In genomic region chr22:22003233-22003632, GRCh38 we compare ENCODE assay signal across 1 cellular context.
TF ChIP-seq lines count a peak whose summit lies in the region.

No MANE protein-coding gene starts in this region.

TF ChIP-seq in K562, 482 proteins besides CTCF, POLR2A, EP300 and RAD21 (continued from another document):
- no peak for TF ChIP-seq ZBTB9 (CRISPR knock-in tag; IDR thresholded peaks at IDR 0.05)
- TF ChIP-seq SRSF9 (IDR thresholded peaks at IDR 0.05; ENCODE audit: borderline replicate concordance, low read depth, low read length): no peak
- TF ChIP-seq ATF7 (IDR thresholded peaks at IDR 0.05): no peak
- TF ChIP-seq PKNOX1 (IDR thresholded peaks at IDR 0.05): no peak
- TF ChIP-seq FOXP1 (CRISPR knock-in tag; IDR thresholded peaks at IDR 0.05): peak; percentile 52; the same call in 1 of the 2 replicates
- TF ChIP-seq DMBX1 (CRISPR knock-in tag; IDR thresholded peaks at IDR 0.05; ENCODE audit: borderline replicate concordance): no peak
- TF ChIP-seq MLX (CRISPR knock-in tag; conservative IDR thresholded peaks at IDR 0.05): peak in 1 of 2 experiments; percentile 84; a peak in 1 of 4 replicates
- TF ChIP-seq WHSC1 (IDR thresholded peaks at IDR 0.05; ENCODE audit: low read length): no peak
- no peak for TF ChIP-seq HNRNPLL (IDR thresholded peaks at IDR 0.05; ENCODE audit: low read depth, low read length, poor library complexity, severe bottlenecking)
- TF ChIP-seq FOXA3 (CRISPR knock-in tag; conservative IDR thresholded peaks at IDR 0.05 in 1 of 2, IDR thresholded peaks at IDR 0.05 in 1 of 2): 0 out of 4 replicates have a peak, but pooled peaks of 1 of the 2 experiments have one; percentile 65
- TF ChIP-seq ZC3H11A (IDR thresholded peaks at IDR 0.05; ENCODE audit: low read depth, low read length): no peak
- no peak for TF ChIP-seq HDGF (IDR thresholded peaks at IDR 0.05)
- no peak for TF ChIP-seq KDM5B (IDR thresholded peaks at IDR 0.05; ENCODE audit: insufficient replicate concordance, low read depth, low read length)
- TF ChIP-seq IRF2 (CRISPR knock-in tag; IDR thresholded peaks at IDR 0.05): no peak
- TF ChIP-seq MED1 (CRISPR knock-in tag; IDR thresholded peaks at IDR 0.05; ENCODE audit: borderline replicate concordance): no peak
- no peak for TF ChIP-seq ASH1L (IDR thresholded peaks at IDR 0.05; ENCODE audit: borderline replicate concordance, low read depth, partially characterized antibody)
- TF ChIP-seq POLR2H (tag; IDR thresholded peaks at IDR 0.05; ENCODE audit: low read depth): no peak
- TF ChIP-seq PHB2 (IDR thresholded peaks at IDR 0.05; ENCODE audit: low read depth): no peak
- TF ChIP-seq ZNF507 (tag; conservative IDR thresholded peaks at IDR 0.05): no peak
- TF ChIP-seq GATAD2A (IDR thresholded peaks at IDR 0.05): no peak
- no peak for TF ChIP-seq RBM34 (IDR thresholded peaks at IDR 0.05; ENCODE audit: borderline replicate concordance, insufficient read depth, low read length)
